ENCODE assay signal across 20 cellular contexts in the genomic region with DNA sequence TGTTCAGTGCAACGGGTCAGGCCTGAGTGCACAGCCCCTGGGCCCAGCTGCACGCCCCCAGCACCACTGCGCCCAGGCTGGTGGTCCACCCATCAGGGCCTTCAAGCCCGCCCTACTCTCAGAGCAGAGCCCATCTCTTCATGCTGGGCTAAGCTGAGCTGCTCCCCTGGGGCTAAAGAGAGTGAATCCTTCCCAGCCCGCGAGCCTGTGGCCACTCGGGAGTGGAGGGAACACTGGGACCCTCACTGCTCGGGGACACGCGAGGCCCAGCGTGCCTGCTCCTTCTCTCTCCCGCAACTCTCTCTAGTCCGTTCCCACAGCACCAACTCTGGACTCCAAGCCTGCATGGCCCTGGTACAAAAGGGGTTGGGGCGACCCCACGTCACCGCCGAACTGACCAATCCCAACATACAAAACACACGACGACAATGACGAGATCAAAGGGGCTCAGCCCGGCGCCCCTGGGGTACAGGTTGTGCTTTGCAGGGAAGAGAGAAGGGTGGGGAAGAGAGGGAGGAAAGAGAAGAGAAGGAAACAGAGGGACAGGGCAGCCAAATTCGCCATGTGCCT. TPM values are rescaled to one million over a fixed set of nuclear protein-coding genes. Genes with fewer than 3 reads are reported as not detected.
DNase-seq lines count a peak whose midpoint lies in the region; ATAC-seq, FAIRE-seq and TF ChIP-seq lines count a peak whose summit lies in the region.
"Had no signal": no experiment of that assay in that cellular context is flagged by ENCODE, and none has a peak within 500 bp of the region (broad histone marks: within the 10 kb centered on the region; RNA-seq: fewer than 3 reads in every experiment).

No MANE protein-coding gene starts in this region.

- H3K4me1 ChIP-seq in BLaER1 treated with 17β-estradiol and CSF1 and Interleukin-3, amounts not matched to agents 10 nM and 100 nM = peaks cover 76 to 88% (median 83%) of the 10 kb centered on the region in 10 experiments
- peaks cover 35 to 57% of the 10 kb centered on the region in 2 experiments for H3K4me1 ChIP-seq in HCT116 (ENCODE audit: control insufficient read depth in 1 of 2, insufficient read depth in 2 of 2, low read length in 2 of 2)
- H3K4me1 ChIP-seq in trophoblast cell (ENCODE audit: control insufficient read depth in 1 of 2, insufficient read depth in 2 of 2, low read length in 2 of 2) = peaks cover 34 to 35% of the 10 kb centered on the region in 2 experiments
- H3K4me1 ChIP-seq in MM.1S (ENCODE audit: low read length) = peaks cover 18% of the 10 kb centered on the region
- H3K4me1 ChIP-seq: SJCRH30 had no signal

- H2BK120ac ChIP-seq in trophoblast cell (ENCODE audit: insufficient read depth, low read length, poor library complexity) = no peak overlapping the region

- H3K4me1 Mint-ChIP-seq in chondrocyte (ENCODE audit: low read depth) = peaks cover 50% of the 10 kb centered on the region

- peak overlapping the region; percentile 39 for H4K12ac ChIP-seq in trophoblast cell (ENCODE audit: low read depth, low read length)

- no peak overlapping the region for H2BK12ac ChIP-seq in trophoblast cell (ENCODE audit: low read length)

- TF ChIP-seq CTCF in HCT116 (IDR thresholded peaks at IDR 0.05 in 2 of 3, conservative IDR thresholded peaks at IDR 0.05 in 1 of 3; ENCODE audit: borderline replicate concordance in 1 of 3, insufficient read depth in 1 of 3, low read depth in 2 of 3, low read length in 2 of 3) = no peak
- TF ChIP-seq CTCF in chondrocyte (IDR thresholded peaks at IDR 0.05) = no peak
- no peak for TF ChIP-seq CTCF in MM.1S (IDR thresholded peaks at IDR 0.05; ENCODE audit: low read length)

- H3K9me2 ChIP-seq in HCT116 (ENCODE audit: insufficient read depth) = no peaks in the 10 kb centered on the region
- H3K9me2 ChIP-seq in MM.1S (replicated peaks; ENCODE audit: insufficient read depth, low read length) = no peaks in the 10 kb centered on the region

- H3K79me2 ChIP-seq in HCT116 (ENCODE audit: insufficient read depth, low read length) (peaks cover 96% of the 10 kb centered on the region), trophoblast cell (ENCODE audit: control insufficient read depth, insufficient read depth, low read length, poor library complexity) (peaks cover 42% of the 10 kb centered on the region), MM.1S (ENCODE audit: low read length) (peaks cover 84% of the 10 kb centered on the region)

- no peak for DNase-seq in HCT116 (ENCODE audit: low read depth, low spot score)
- DNase-seq in chondrocyte (ENCODE audit: low spot score) = no peak
- DNase-seq in trophoblast cell = no peak
- no peak for DNase-seq in cerebellum (ENCODE audit: low spot score)
- no peak for DNase-seq in H54 (ENCODE audit: insufficient read length, low spot score)
- no peak for DNase-seq in MM.1S
- DNase-seq: AML-193; Calu3; Karpas-422; left cardiac atrium; naive thymus-derived CD8-positive, alpha-beta T cell; NCI-H1092 treated with DMSO at 0.1 percent for 48 hours; NCI-H526 treated with DMSO at 0.1 percent for 48 hours; SJCRH30; testis had no signal

- H3K36me3 Mint-ChIP-seq in chondrocyte (ENCODE audit: low read depth) = peaks cover 8% of the 10 kb centered on the region
- H3K36me3 Mint-ChIP-seq: activated naive CD8-positive, alpha-beta T cell had no signal

- no peaks in the 10 kb centered on the region for H3K9me3 ChIP-seq in BLaER1 treated with 17β-estradiol and CSF1 and Interleukin-3, amounts not matched to agents 10 nM and 100 nM (replicated peaks in 1 of 11)
- H3K9me3 ChIP-seq in HCT116 (ENCODE audit: control insufficient read depth in 1 of 2, insufficient read depth in 1 of 2, low read depth in 1 of 2, low read length in 2 of 2) = no peaks in the 10 kb centered on the region
- peaks cover 2% of the 10 kb centered on the region for H3K9me3 ChIP-seq in trophoblast cell (ENCODE audit: insufficient read depth, low read depth, low read length)
- H3K9me3 ChIP-seq in MM.1S (replicated peaks; ENCODE audit: insufficient read depth, low read length) = no peaks in the 10 kb centered on the region
- H3K9me3 ChIP-seq: SJCRH30, testis had no signal

- BruUV-seq in HCT116 (replicated peaks; lab: Mats Ljungman, UMichigan) = no TSS peak

- peak overlapping the region in 10 of 11 experiments; percentile 22 to 99 (median 98); a peak in 19 of 22 replicates for H3K27ac ChIP-seq in BLaER1 treated with 17β-estradiol and CSF1 and Interleukin-3, amounts not matched to agents 10 nM and 100 nM
- H3K27ac ChIP-seq in HCT116 (ENCODE audit: low read depth, low read length) (peak overlapping the region; percentile 80; the same call in 1 of the 2 replicates), trophoblast cell (ENCODE audit: low read depth, low read length) (no peak overlapping the region), MM.1S (ENCODE audit: low read length) (no peak overlapping the region)
- H3K27ac ChIP-seq: SJCRH30, testis had no signal

- peaks cover 21 to 41% (median 37%) of the 10 kb centered on the region in 11 experiments for H3K36me3 ChIP-seq in BLaER1 treated with 17β-estradiol and CSF1 and Interleukin-3, amounts not matched to agents 10 nM and 100 nM
- H3K36me3 ChIP-seq in HCT116 (ENCODE audit: control insufficient read depth in 1 of 2, insufficient read depth in 2 of 2, low read length in 2 of 2) = peaks cover 15 to 36% of the 10 kb centered on the region in 2 experiments; a peak in 3 of 4 replicates
- H3K36me3 ChIP-seq in trophoblast cell (ENCODE audit: control insufficient read depth in 1 of 2, insufficient read depth in 2 of 2, low read length in 2 of 2) = peaks cover 36 to 38% of the 10 kb centered on the region in 2 experiments
- H3K36me3 ChIP-seq in MM.1S (replicated peaks; ENCODE audit: insufficient read depth, low read length) = no peaks in the 10 kb centered on the region
- H3K36me3 ChIP-seq: SJCRH30 had no signal

- peak overlapping the region; percentile 34 for H4K91ac ChIP-seq in trophoblast cell (ENCODE audit: low read depth, low read length)

- no peak overlapping the region for H3K4me3 Mint-ChIP-seq in chondrocyte (ENCODE audit: unreplicated experiment)
- H3K4me3 Mint-ChIP-seq: activated naive CD8-positive, alpha-beta T cell; naive thymus-derived CD8-positive, alpha-beta T cell had no signal

- H3K9ac ChIP-seq in BLaER1 treated with 17β-estradiol and CSF1 and Interleukin-3, amounts not matched to agents 10 nM and 100 nM = peak overlapping the region; percentile 48 to 99 (median 94); a peak in 21 of 22 replicates
- H3K9ac ChIP-seq in HCT116 (ENCODE audit: low read length) (no peak overlapping the region), trophoblast cell (ENCODE audit: low read length) (no peak overlapping the region), MM.1S (ENCODE audit: low read length) (no peak overlapping the region)

- H3K4me2 ChIP-seq in BLaER1 treated with 17β-estradiol and CSF1 and Interleukin-3, amounts not matched to agents 10 nM and 100 nM = peak overlapping the region; percentile 98 to 100 (median 100)
- H3K4me2 ChIP-seq in HCT116 (ENCODE audit: low read length) (no peak overlapping the region), trophoblast cell (ENCODE audit: low read length) (no peak overlapping the region), MM.1S (ENCODE audit: low read depth, low read length) (no peak overlapping the region)

- intact Hi-C loops in HCT116 (cut with micrococcal nuclease) = no loop called here

- POLR2A ChIA-PET in HCT116 (lab: Charles Lee) = interaction anchor here (1.1 kb wide), 1 partner anchor 47 kb away, joined by 3 read pairs; no protein-coding TSS in a partner anchor

- H3K79me1 ChIP-seq in trophoblast cell (ENCODE audit: low read length) = peaks cover 27% of the 10 kb centered on the region

- peaks cover 37% of the 10 kb centered on the region for H3F3A ChIP-seq in MM.1S (ENCODE audit: insufficient read depth, low read length)

- CTCF ChIA-PET in HCT116 (lab: Charles Lee) = no interaction called here

- no peaks in the 10 kb centered on the region for H3K27me3 ChIP-seq in BLaER1 treated with 17β-estradiol and CSF1 and Interleukin-3, amounts not matched to agents 10 nM and 100 nM
- no peaks in the 10 kb centered on the region for H3K27me3 ChIP-seq in HCT116 (ENCODE audit: insufficient read depth, low read length)
- H3K27me3 ChIP-seq in trophoblast cell (ENCODE audit: insufficient read depth, low read length) = no peaks in the 10 kb centered on the region
- H3K27me3 ChIP-seq in MM.1S (replicated peaks; ENCODE audit: insufficient read depth, low read length) = no peaks in the 10 kb centered on the region
- H3K27me3 ChIP-seq: SJCRH30, testis had no signal

- no peak overlapping the region for H2BK5ac ChIP-seq in trophoblast cell (ENCODE audit: low read depth, low read length, poor library complexity)

- peak overlapping the region in 8 of 10 experiments; percentile 55 to 99 (median 92); a peak in 16 of 20 replicates for H3K4me3 ChIP-seq in BLaER1 treated with 17β-estradiol and CSF1 and Interleukin-3, amounts not matched to agents 10 nM and 100 nM
- H3K4me3 ChIP-seq in HCT116 (replicated peaks in 1 of 2; ENCODE audit: low read depth in 1 of 2, low read length in 2 of 2) (no peak overlapping the region), trophoblast cell (ENCODE audit: low read depth, low read length) (no peak overlapping the region), MM.1S (ENCODE audit: low read length) (no peak overlapping the region)
- H3K4me3 ChIP-seq: SJCRH30, testis had no signal

- no peak for TF ChIP-seq POLR2A in HCT116 (IDR thresholded peaks at IDR 0.05; ENCODE audit: borderline replicate concordance, extremely low read depth, insufficient read depth, insufficient read length)
- TF ChIP-seq POLR2A in H54 (IDR thresholded peaks at IDR 0.05; ENCODE audit: low read depth, low read length) = no peak

- no peak overlapping the region for H2AFZ ChIP-seq in HCT116 (ENCODE audit: low read depth, low read length, poor library complexity, severe bottlenecking)
- no peak overlapping the region for H2AFZ ChIP-seq in trophoblast cell (ENCODE audit: insufficient read depth, low read length, poor library complexity)
- no peak overlapping the region for H2AFZ ChIP-seq in MM.1S (ENCODE audit: low read length)

- peak overlapping the region; percentile 30 for H2AK5ac ChIP-seq in trophoblast cell (ENCODE audit: low read length)

- no peak overlapping the region for H3K23ac ChIP-seq in trophoblast cell (ENCODE audit: low read length)

- H4K20me1 ChIP-seq in BLaER1 treated with 17β-estradiol and CSF1 and Interleukin-3, amounts not matched to agents 10 nM and 100 nM = peaks cover 26 to 87% (median 61%) of the 10 kb centered on the region in 11 experiments
- no peaks in the 10 kb centered on the region for H4K20me1 ChIP-seq in HCT116 (ENCODE audit: insufficient read depth)
- H4K20me1 ChIP-seq in MM.1S (ENCODE audit: insufficient read depth, low read length) = 0 out of 2 replicates have a peak, but pooled peaks cover 3% of the 10 kb centered on the region

- H3K4ac ChIP-seq in trophoblast cell (ENCODE audit: low read depth, low read length) = peak overlapping the region; percentile 80

- no peaks in the 10 kb centered on the region for H3K9me3 Mint-ChIP-seq in chondrocyte (ENCODE audit: low read depth)
- H3K9me3 Mint-ChIP-seq: naive thymus-derived CD8-positive, alpha-beta T cell had no signal

- H3K27me3 Mint-ChIP-seq in chondrocyte (ENCODE audit: low read depth) = no peaks in the 10 kb centered on the region
- H3K27me3 Mint-ChIP-seq: activated naive CD8-positive, alpha-beta T cell; naive thymus-derived CD8-positive, alpha-beta T cell had no signal

- H4K8ac ChIP-seq in trophoblast cell (ENCODE audit: low read depth, low read length) = no peak overlapping the region

- H3K14ac ChIP-seq in trophoblast cell (ENCODE audit: low read length) = no peak overlapping the region

- ATAC-seq in HCT116 = no peak
- ATAC-seq: esophagus mucosa; left cardiac atrium; naive thymus-derived CD8-positive, alpha-beta T cell had no signal

- H3K27ac Mint-ChIP-seq in chondrocyte (ENCODE audit: unreplicated experiment) = peak overlapping the region; percentile 49
- H3K27ac Mint-ChIP-seq: activated naive CD8-positive, alpha-beta T cell had no signal

- FAIRE-seq in H54 (lab: Jason Lieb, UNC) = no peak
- FAIRE-seq: bronchial epithelial cell had no signal

- no peak for TF ChIP-seq RAD21 in HCT116 (IDR thresholded peaks at IDR 0.05; ENCODE audit: low read depth)

- RAD21 ChIA-PET in HCT116 (lab: Charles Lee; ENCODE audit: low non-redundant PET in 1 of 2, low total read pairs in 2 of 2, uncharacterized antibody in 2 of 2, unreplicated experiment in 2 of 2) = no interaction called here

- peak overlapping the region; percentile 6 for H3K18ac ChIP-seq in trophoblast cell (ENCODE audit: low read length)

- no CpG with 5 or more reads among the region's 23 CpGs for WGBS in trophoblast cell (ENCODE audit: extremely low coverage, insufficient coverage, insufficient read length)

RNA-seq across cellular contexts. Expression of a gene that starts 4.1 kb away (rescaled TPM):
- total RNA-seq in HCT116 (2021; ENCODE audit: unreplicated experiment) (62.6 TPM), chondrocyte (14.5 to 16.0 TPM (median 15.8 TPM) in 3 replicates), cerebellum (9.9 TPM)
- 43.7 and 50.8 TPM in 2 replicates for polyA plus RNA-seq in HCT116 (2012)
- polyA plus RNA-seq in trophoblast cell (2013) = 33.1 and 36.5 TPM in 2 replicates

RNA-seq across cellular contexts. Expression of a gene that starts 5.5 kb away (rescaled TPM):
- total RNA-seq in HCT116 (2021; ENCODE audit: unreplicated experiment) = 46.8 TPM
- 29.0 and 32.9 TPM in 2 replicates for polyA plus RNA-seq in HCT116 (2012)
- 28.3 to 38.1 TPM (median 37.8 TPM) in 3 replicates for total RNA-seq in chondrocyte
- 32.1 and 36.5 TPM in 2 replicates for polyA plus RNA-seq in trophoblast cell (2013)
- 9.0 TPM for total RNA-seq in cerebellum

RNA-seq across cellular contexts. Expression of a gene that starts 10.9 kb away (rescaled TPM):
- total RNA-seq in HCT116 (2021; ENCODE audit: unreplicated experiment) (51.5 TPM), chondrocyte (28.5 to 32.5 TPM (median 28.8 TPM) in 3 replicates), cerebellum (14.1 TPM)
- 44.1 and 45.7 TPM in 2 replicates for polyA plus RNA-seq in HCT116 (2012)
- polyA plus RNA-seq in trophoblast cell (2013) = 27.8 and 28.9 TPM in 2 replicates

RNA-seq across cellular contexts. Expression of a gene that starts 15.0 kb away (rescaled TPM):
- total RNA-seq in HCT116 (2021; ENCODE audit: unreplicated experiment) = 396 TPM
- 376 and 456 TPM in 2 replicates for polyA plus RNA-seq in HCT116 (2012)
- 154 to 235 TPM (median 224 TPM) in 3 replicates for total RNA-seq in chondrocyte
- polyA plus RNA-seq in trophoblast cell (2013) = 37.2 and 37.6 TPM in 2 replicates
- total RNA-seq in cerebellum = 21.8 TPM

RNA-seq across cellular contexts. Expression of a gene that starts 20.0 kb away (rescaled TPM):
- total RNA-seq in HCT116 (2021; ENCODE audit: unreplicated experiment) (1.2 TPM), chondrocyte (0.48 to 1.3 TPM (median 1.3 TPM) in 3 replicates), cerebellum (2.8 TPM)
- polyA plus RNA-seq in HCT116 (2012) = 0.56 and 0.90 TPM in 2 replicates
- 27.1 and 28.5 TPM in 2 replicates for polyA plus RNA-seq in trophoblast cell (2013)
- total RNA-seq: mesenteric fat pad had no signal
- polyA plus RNA-seq: naive thymus-derived CD8-positive, alpha-beta T cell had no signal

Comparison
In these comparisons a context has a peak if more than half of its experiments do, and no peak if none do; other contexts are left out.
1. H3K27ac ChIP-seq: peak in BLaER1 treated with 17β-estradiol and CSF1 and Interleukin-3, amounts not matched to agents 10 nM and 100 nM (10 of 11) and HCT116 (single experiment); none in trophoblast cell (single experiment) and MM.1S (single experiment).
2. H3K4me2 ChIP-seq: peak in BLaER1 treated with 17β-estradiol and CSF1 and Interleukin-3, amounts not matched to agents 10 nM and 100 nM (11 of 11); none in HCT116 (single experiment), trophoblast cell (single experiment) and MM.1S (single experiment).
3. H3K4me3 ChIP-seq: peak in BLaER1 treated with 17β-estradiol and CSF1 and Interleukin-3, amounts not matched to agents 10 nM and 100 nM (8 of 10); none in HCT116 (0 of 2), trophoblast cell (single experiment) and MM.1S (single experiment).
4. H3K9ac ChIP-seq: peak in BLaER1 treated with 17β-estradiol and CSF1 and Interleukin-3, amounts not matched to agents 10 nM and 100 nM (11 of 11); none in HCT116 (single experiment), trophoblast cell (single experiment) and MM.1S (single experiment).